34 cellular contexts compared by ENCODE assay signal in genomic region chr15:40377606-40378005, GRCh38. TPM values are rescaled to one million over a fixed set of nuclear protein-coding genes. Genes with fewer than 3 reads are reported as not detected.
"Had no signal": no experiment of that assay in that cellular context is flagged by ENCODE, and none has a peak within 500 bp of the region (broad histone marks: within the 10 kb centered on the region; RNA-seq: fewer than 3 reads in every experiment).

No MANE protein-coding gene starts in this region.

- H3K36me3 Mint-ChIP-seq: activated CD4-positive, alpha-beta memory T cell treated with anti-CD3 and anti-CD28 coated beads for 36 hours; brain had no signal

- H3K27me3 ChIP-seq: adrenal gland, SJCRH30 had no signal

- H3K9me3 ChIP-seq: adrenal gland, SJCRH30, SK-N-SH had no signal

- H3K4me3 ChIP-seq: adrenal gland, SJCRH30 had no signal

- FAIRE-seq: bronchial epithelial cell had no signal

- H3K27ac Mint-ChIP-seq: activated B cell treated with CpG ODN at 0.5 μM for 24 hours; activated CD4-positive, alpha-beta memory T cell treated with anti-CD3 and anti-CD28 coated beads for 36 hours; activated naive CD4-positive, alpha-beta T cell treated with anti-CD3 and anti-CD28 coated beads, Interleukin-2, amount 50 U/mL, for 72 hours; activated T-helper 17 cell treated with anti-CD3 and anti-CD28 coated beads, Interleukin-2, amount 50 U/mL, for 72 hours; brain; T-helper 1 cell treated with Interleukin-12 subunit alpha and Interleukin-12 subunit beta and Interleukin-4 antibody, amounts not matched to agents 30 μg/mL and 1 μg/mL, for 36 hours had no signal

- H3K27ac ChIP-seq: adrenal gland, SJCRH30, VCaP had no signal

- H3K9ac ChIP-seq: SK-N-SH had no signal

- H3K4me1 ChIP-seq: SJCRH30 had no signal

- H3K4me3 Mint-ChIP-seq: activated B cell treated with CpG ODN at 0.5 μM for 24 hours; activated CD4-positive, alpha-beta memory T cell treated with anti-CD3 and anti-CD28 coated beads for 36 hours; activated T-helper 17 cell treated with anti-CD3 and anti-CD28 coated beads, Interleukin-2, amount 50 U/mL, for 72 hours; brain; T-helper 1 cell treated with Interleukin-12 subunit alpha and Interleukin-12 subunit beta and Interleukin-4 antibody, amounts not matched to agents 30 μg/mL and 1 μg/mL, for 36 hours had no signal

- H3K4me2 ChIP-seq: SK-N-SH had no signal

- H3K36me3 ChIP-seq: adrenal gland, SJCRH30 had no signal

- H3K27me3 Mint-ChIP-seq: activated B cell treated with CpG ODN at 0.5 μM for 24 hours; activated CD4-positive, alpha-beta memory T cell treated with anti-CD3 and anti-CD28 coated beads for 36 hours; activated T-helper 17 cell treated with anti-CD3 and anti-CD28 coated beads, Interleukin-2, amount 50 U/mL, for 72 hours had no signal

- H3K9me3 Mint-ChIP-seq: activated B cell treated with CpG ODN at 0.5 μM for 24 hours; activated CD4-positive, alpha-beta memory T cell treated with anti-CD3 and anti-CD28 coated beads for 36 hours; activated naive CD4-positive, alpha-beta T cell treated with anti-CD3 and anti-CD28 coated beads, Interleukin-2, amount 50 U/mL, for 72 hours; activated T-helper 17 cell treated with anti-CD3 and anti-CD28 coated beads, Interleukin-2, amount 50 U/mL, for 72 hours; T-helper 1 cell treated with Interleukin-12 subunit alpha and Interleukin-12 subunit beta and Interleukin-4 antibody, amounts not matched to agents 30 μg/mL and 1 μg/mL, for 36 hours had no signal

- DNase-seq: activated B cell treated with CpG ODN at 0.5 μM for 24 hours; activated CD4-positive, alpha-beta memory T cell treated with anti-CD3 and anti-CD28 coated beads for 36 hours; activated CD4-positive, alpha-beta T cell treated with anti-CD3 and anti-CD28 coated beads for 4 hours; activated CD4-positive, alpha-beta T cell treated with anti-CD3 and anti-CD28 coated beads, Interleukin-2, amount 50 U/mL, for 1 hour; activated CD4-positive, CD25-positive, alpha-beta regulatory T cell treated with anti-CD3 and anti-CD28 coated beads, Interleukin-2, amount 50 U/mL, for 72 hours; activated CD8-positive, alpha-beta memory T cell treated with anti-CD3 and anti-CD28 coated beads, Interleukin-2, amount 50 U/mL, for 4 hours; activated effector memory CD4-positive, alpha-beta T cell treated with anti-CD3 and anti-CD28 coated beads, Interleukin-2, amount 50 U/mL, for 16 hours; activated naive CD4-positive, alpha-beta T cell; activated T-cell treated with anti-CD3 and anti-CD28 coated beads, Interleukin-2, amount 50 U/mL, for 48 hours; adrenal gland; caudate nucleus; Karpas-422; KBM-7; NCI-H1105 treated with DMSO at 0.1 percent for 48 hours; NCI-H1436; NCI-H1694; NCI-H1930; NCI-H2081 treated with DMSO at 0.1 percent for 48 hours; NCI-H226; NCI-H446 treated with DMSO at 0.1 percent for 48 hours; NCI-H524; SHP77; SJCRH30; SK-N-SH; T-helper 9 cell had no signal

- ATAC-seq: activated naive CD4-positive, alpha-beta T cell treated with anti-CD3 and anti-CD28 coated beads, Interleukin-2, amount 50 U/mL, for 72 hours; activated T-helper 17 cell treated with anti-CD3 and anti-CD28 coated beads, Interleukin-2, amount 50 U/mL, for 72 hours; Panc1 had no signal

RNA-seq across cellular contexts. Expression of gene PHGR1, which starts 26.8 kb away (rescaled TPM):
- total RNA-seq: activated B cell treated with CpG ODN at 0.5 μM for 24 hours; activated CD4-positive, alpha-beta memory T cell treated with anti-CD3 and anti-CD28 coated beads for 36 hours; activated naive CD4-positive, alpha-beta T cell treated with anti-CD3 and anti-CD28 coated beads, Interleukin-2, amount 50 U/mL, for 72 hours; activated T-helper 17 cell treated with anti-CD3 and anti-CD28 coated beads, Interleukin-2, amount 50 U/mL, for 72 hours; bronchial epithelial cell; MCF 10A; RPMI7951; SJCRH30 had no signal
- polyA plus RNA-seq: SK-N-SH had no signal
